Comparison of ENCODE assay signal across 1 cellular context in the genomic region with DNA sequence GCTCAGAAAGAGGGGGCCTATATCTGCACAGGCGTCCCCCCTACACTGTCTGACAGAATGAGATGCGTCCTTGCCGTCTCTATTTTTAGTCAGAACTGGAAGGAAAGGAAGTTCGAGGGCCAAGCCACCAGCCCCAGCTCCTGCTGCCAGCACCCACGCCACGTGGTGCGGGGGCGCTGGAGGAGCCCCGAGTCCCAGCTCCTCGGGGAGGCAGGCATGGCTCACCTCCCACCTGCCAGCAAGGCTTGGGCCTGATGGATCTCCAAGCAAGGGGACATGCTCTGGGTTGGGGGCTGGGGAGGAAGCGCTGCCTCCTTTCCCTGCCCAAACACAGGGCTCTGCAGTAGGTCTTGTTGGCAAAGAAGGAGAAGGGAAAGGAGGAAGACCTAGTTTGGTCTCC.
TF ChIP-seq lines count a peak whose summit lies in the region.

No MANE protein-coding gene starts in this region.

TF ChIP-seq in H1, 55 proteins besides CTCF, POLR2A, EP300 and RAD21 (continued from another document):
- TF ChIP-seq, protein P1, sequence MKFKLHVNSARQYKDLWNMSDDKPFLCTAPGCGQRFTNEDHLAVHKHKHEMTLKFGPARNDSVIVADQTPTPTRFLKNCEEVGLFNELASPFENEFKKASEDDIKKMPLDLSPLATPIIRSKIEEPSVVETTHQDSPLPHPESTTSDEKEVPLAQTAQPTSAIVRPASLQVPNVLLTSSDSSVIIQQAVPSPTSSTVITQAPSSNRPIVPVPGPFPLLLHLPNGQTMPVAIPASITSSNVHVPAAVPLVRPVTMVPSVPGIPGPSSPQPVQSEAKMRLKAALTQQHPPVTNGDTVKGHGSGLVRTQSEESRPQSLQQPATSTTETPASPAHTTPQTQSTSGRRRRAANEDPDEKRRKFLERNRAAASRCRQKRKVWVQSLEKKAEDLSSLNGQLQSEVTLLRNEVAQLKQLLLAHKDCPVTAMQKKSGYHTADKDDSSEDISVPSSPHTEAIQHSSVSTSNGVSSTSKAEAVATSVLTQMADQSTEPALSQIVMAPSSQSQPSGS (IDR thresholded peaks at IDR 0.05; ENCODE audit: low read length) = no peak
- TF ChIP-seq TBP (IDR thresholded peaks at IDR 0.05; ENCODE audit: low read depth, low read length) (no peak), SRF (IDR thresholded peaks at IDR 0.05; ENCODE audit: low read depth, low read length) (no peak), EGR1 (IDR thresholded peaks at IDR 0.05; ENCODE audit: borderline replicate concordance, low read depth, low read length) (no peak), KDM1A (IDR thresholded peaks at IDR 0.05; ENCODE audit: borderline replicate concordance, low read length) (no peak), POLR2AphosphoS5 (IDR thresholded peaks at IDR 0.05; ENCODE audit: low read depth, low read length) (no peak), ASH2L (IDR thresholded peaks at IDR 0.05; ENCODE audit: low read length) (no peak), GABPA (IDR thresholded peaks at IDR 0.05; ENCODE audit: borderline replicate concordance, insufficient read depth, low read length) (no peak), JUN (IDR thresholded peaks at IDR 0.05; ENCODE audit: low read depth, low read length) (no peak), RNF2 (IDR thresholded peaks at IDR 0.05; ENCODE audit: borderline replicate concordance, low read depth, low read length, missing control alignments, poor library complexity, severe bottlenecking) (no peak), CTBP2 (IDR thresholded peaks at IDR 0.05; ENCODE audit: borderline replicate concordance, insufficient read depth, insufficient read length, low read length) (no peak)
- TF ChIP-seq, protein P2, sequence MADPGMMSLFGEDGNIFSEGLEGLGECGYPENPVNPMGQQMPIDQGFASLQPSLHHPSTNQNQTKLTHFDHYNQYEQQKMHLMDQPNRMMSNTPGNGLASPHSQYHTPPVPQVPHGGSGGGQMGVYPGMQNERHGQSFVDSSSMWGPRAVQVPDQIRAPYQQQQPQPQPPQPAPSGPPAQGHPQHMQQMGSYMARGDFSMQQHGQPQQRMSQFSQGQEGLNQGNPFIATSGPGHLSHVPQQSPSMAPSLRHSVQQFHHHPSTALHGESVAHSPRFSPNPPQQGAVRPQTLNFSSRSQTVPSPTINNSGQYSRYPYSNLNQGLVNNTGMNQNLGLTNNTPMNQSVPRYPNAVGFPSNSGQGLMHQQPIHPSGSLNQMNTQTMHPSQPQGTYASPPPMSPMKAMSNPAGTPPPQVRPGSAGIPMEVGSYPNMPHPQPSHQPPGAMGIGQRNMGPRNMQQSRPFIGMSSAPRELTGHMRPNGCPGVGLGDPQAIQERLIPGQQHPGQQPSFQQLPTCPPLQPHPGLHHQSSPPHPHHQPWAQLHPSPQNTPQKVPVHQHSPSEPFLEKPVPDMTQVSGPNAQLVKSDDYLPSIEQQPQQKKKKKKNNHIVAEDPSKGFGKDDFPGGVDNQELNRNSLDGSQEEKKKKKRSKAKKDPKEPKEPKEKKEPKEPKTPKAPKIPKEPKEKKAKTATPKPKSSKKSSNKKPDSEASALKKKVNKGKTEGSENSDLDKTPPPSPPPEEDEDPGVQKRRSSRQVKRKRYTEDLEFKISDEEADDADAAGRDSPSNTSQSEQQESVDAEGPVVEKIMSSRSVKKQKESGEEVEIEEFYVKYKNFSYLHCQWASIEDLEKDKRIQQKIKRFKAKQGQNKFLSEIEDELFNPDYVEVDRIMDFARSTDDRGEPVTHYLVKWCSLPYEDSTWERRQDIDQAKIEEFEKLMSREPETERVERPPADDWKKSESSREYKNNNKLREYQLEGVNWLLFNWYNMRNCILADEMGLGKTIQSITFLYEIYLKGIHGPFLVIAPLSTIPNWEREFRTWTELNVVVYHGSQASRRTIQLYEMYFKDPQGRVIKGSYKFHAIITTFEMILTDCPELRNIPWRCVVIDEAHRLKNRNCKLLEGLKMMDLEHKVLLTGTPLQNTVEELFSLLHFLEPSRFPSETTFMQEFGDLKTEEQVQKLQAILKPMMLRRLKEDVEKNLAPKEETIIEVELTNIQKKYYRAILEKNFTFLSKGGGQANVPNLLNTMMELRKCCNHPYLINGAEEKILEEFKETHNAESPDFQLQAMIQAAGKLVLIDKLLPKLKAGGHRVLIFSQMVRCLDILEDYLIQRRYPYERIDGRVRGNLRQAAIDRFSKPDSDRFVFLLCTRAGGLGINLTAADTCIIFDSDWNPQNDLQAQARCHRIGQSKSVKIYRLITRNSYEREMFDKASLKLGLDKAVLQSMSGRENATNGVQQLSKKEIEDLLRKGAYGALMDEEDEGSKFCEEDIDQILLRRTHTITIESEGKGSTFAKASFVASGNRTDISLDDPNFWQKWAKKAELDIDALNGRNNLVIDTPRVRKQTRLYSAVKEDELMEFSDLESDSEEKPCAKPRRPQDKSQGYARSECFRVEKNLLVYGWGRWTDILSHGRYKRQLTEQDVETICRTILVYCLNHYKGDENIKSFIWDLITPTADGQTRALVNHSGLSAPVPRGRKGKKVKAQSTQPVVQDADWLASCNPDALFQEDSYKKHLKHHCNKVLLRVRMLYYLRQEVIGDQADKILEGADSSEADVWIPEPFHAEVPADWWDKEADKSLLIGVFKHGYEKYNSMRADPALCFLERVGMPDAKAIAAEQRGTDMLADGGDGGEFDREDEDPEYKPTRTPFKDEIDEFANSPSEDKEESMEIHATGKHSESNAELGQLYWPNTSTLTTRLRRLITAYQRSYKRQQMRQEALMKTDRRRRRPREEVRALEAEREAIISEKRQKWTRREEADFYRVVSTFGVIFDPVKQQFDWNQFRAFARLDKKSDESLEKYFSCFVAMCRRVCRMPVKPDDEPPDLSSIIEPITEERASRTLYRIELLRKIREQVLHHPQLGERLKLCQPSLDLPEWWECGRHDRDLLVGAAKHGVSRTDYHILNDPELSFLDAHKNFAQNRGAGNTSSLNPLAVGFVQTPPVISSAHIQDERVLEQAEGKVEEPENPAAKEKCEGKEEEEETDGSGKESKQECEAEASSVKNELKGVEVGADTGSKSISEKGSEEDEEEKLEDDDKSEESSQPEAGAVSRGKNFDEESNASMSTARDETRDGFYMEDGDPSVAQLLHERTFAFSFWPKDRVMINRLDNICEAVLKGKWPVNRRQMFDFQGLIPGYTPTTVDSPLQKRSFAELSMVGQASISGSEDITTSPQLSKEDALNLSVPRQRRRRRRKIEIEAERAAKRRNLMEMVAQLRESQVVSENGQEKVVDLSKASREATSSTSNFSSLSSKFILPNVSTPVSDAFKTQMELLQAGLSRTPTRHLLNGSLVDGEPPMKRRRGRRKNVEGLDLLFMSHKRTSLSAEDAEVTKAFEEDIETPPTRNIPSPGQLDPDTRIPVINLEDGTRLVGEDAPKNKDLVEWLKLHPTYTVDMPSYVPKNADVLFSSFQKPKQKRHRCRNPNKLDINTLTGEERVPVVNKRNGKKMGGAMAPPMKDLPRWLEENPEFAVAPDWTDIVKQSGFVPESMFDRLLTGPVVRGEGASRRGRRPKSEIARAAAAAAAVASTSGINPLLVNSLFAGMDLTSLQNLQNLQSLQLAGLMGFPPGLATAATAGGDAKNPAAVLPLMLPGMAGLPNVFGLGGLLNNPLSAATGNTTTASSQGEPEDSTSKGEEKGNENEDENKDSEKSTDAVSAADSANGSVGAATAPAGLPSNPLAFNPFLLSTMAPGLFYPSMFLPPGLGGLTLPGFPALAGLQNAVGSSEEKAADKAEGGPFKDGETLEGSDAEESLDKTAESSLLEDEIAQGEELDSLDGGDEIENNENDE (IDR thresholded peaks at IDR 0.05; ENCODE audit: insufficient replicate concordance, low read length) = no peak
- TF ChIP-seq, protein P3, sequence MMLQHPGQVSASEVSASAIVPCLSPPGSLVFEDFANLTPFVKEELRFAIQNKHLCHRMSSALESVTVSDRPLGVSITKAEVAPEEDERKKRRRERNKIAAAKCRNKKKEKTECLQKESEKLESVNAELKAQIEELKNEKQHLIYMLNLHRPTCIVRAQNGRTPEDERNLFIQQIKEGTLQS (IDR thresholded peaks at IDR 0.05; ENCODE audit: insufficient read depth, low read depth, low read length) = no peak
